In genomic region chr20:31685853-31686641, GRCh38 we compare ENCODE assay signal across 1 cellular context.
TF ChIP-seq lines count a peak whose summit lies in the region.

No MANE protein-coding gene starts in this region.

TF ChIP-seq in K562, 482 proteins besides CTCF, POLR2A, EP300 and RAD21:
- TF ChIP-seq KAT7 (CRISPR knock-in tag; IDR thresholded peaks at IDR 0.05; ENCODE audit: borderline replicate concordance) = peak; percentile 18; the same call in 1 of the 2 replicates
- 0 out of 2 replicates have a peak, but pooled peaks have one; percentile 10 for TF ChIP-seq MECOM (CRISPR knock-in tag; IDR thresholded peaks at IDR 0.05)
- no peak for TF ChIP-seq PREB (CRISPR knock-in tag; IDR thresholded peaks at IDR 0.05)
